Comparison of ENCODE assay signal across 1 cellular context in genomic region chr19:47483800-47484690, GRCh38.
TF ChIP-seq lines count a peak whose summit lies in the region.

KPTN (minus strand) TSS chr19:47484219; CDS start chr19:47484160, 59 bp downstream.

TF ChIP-seq in HepG2, 621 proteins besides CTCF, POLR2A, EP300 and RAD21 (continued from another document and continues in another):
- 0 out of 2 replicates have a peak, but pooled peaks have one; percentile 17 for TF ChIP-seq NFYC (CRISPR knock-in tag; IDR thresholded peaks at IDR 0.05)
- TF ChIP-seq CBFB (CRISPR knock-in tag; IDR thresholded peaks at IDR 0.05): no peak; the same call in 1 of the 2 replicates
- no peak for TF ChIP-seq BATF2 (CRISPR knock-in tag; IDR thresholded peaks at IDR 0.05)
- TF ChIP-seq RFXAP (CRISPR knock-in tag; IDR thresholded peaks at IDR 0.05; ENCODE audit: borderline replicate concordance): peak; percentile 58; the same call in 1 of the 2 replicates
- no peak for TF ChIP-seq RFXANK (CRISPR knock-in tag; IDR thresholded peaks at IDR 0.05)
- peak; percentile 99 for TF ChIP-seq CREM (IDR thresholded peaks at IDR 0.05)
- TF ChIP-seq CREM (CRISPR knock-in tag; IDR thresholded peaks at IDR 0.05): peak; percentile 95
- TF ChIP-seq ELK4 (CRISPR knock-in tag; IDR thresholded peaks at IDR 0.05; ENCODE audit: borderline replicate concordance): no peak
- TF ChIP-seq HNRNPUL1 (IDR thresholded peaks at IDR 0.05; ENCODE audit: low read depth, low read length): no peak
- peak; percentile 81; the same call in 1 of the 2 replicates for TF ChIP-seq KLF12 (CRISPR knock-in tag; IDR thresholded peaks at IDR 0.05; ENCODE audit: borderline replicate concordance)
- TF ChIP-seq ZNF138 (CRISPR knock-in tag; IDR thresholded peaks at IDR 0.05; ENCODE audit: low read depth): no peak
- TF ChIP-seq ZMAT3 (CRISPR knock-in tag; conservative IDR thresholded peaks at IDR 0.05): no peak
- TF ChIP-seq ZNF615 (CRISPR knock-in tag; IDR thresholded peaks at IDR 0.05; ENCODE audit: borderline replicate concordance): no peak
- no peak for TF ChIP-seq ZNF878 (CRISPR knock-in tag; IDR thresholded peaks at IDR 0.05)
- no peak for TF ChIP-seq FOXO1 (CRISPR knock-in tag; IDR thresholded peaks at IDR 0.05)
- peak; percentile 82; the same call in 1 of the 2 replicates for TF ChIP-seq ZSCAN31 (CRISPR knock-in tag; IDR thresholded peaks at IDR 0.05; ENCODE audit: low read depth)
- TF ChIP-seq ZNF383 (CRISPR knock-in tag; IDR thresholded peaks at IDR 0.05; ENCODE audit: borderline replicate concordance): no peak
- no peak for TF ChIP-seq SOX6 (IDR thresholded peaks at IDR 0.05)
- peak; percentile 63 for TF ChIP-seq SOX6 (CRISPR knock-in tag; IDR thresholded peaks at IDR 0.05)
- TF ChIP-seq ARNTL (CRISPR knock-in tag; IDR thresholded peaks at IDR 0.05): 0 out of 2 replicates have a peak, but pooled peaks have one; percentile 29
- TF ChIP-seq NFIC (IDR thresholded peaks at IDR 0.05; ENCODE audit: low read length): no peak
- no peak for TF ChIP-seq ZNF318 (CRISPR knock-in tag; IDR thresholded peaks at IDR 0.05)
- no peak for TF ChIP-seq ZBTB2 (CRISPR knock-in tag; IDR thresholded peaks at IDR 0.05; ENCODE audit: low read depth)
- no peak for TF ChIP-seq ZNF720 (CRISPR knock-in tag; IDR thresholded peaks at IDR 0.05)
- peak; percentile 63 for TF ChIP-seq MEF2D (CRISPR knock-in tag; IDR thresholded peaks at IDR 0.05)
- TF ChIP-seq ZNF326 (CRISPR knock-in tag; IDR thresholded peaks at IDR 0.05; ENCODE audit: borderline replicate concordance): no peak
- no peak for TF ChIP-seq PAWR (CRISPR knock-in tag; IDR thresholded peaks at IDR 0.05; ENCODE audit: borderline replicate concordance)
- TF ChIP-seq GZF1 (CRISPR knock-in tag; IDR thresholded peaks at IDR 0.05): no peak
- TF ChIP-seq ZNF232 (CRISPR knock-in tag; IDR thresholded peaks at IDR 0.05; ENCODE audit: borderline replicate concordance): peak; percentile 53; the same call in 1 of the 2 replicates
- peak; percentile 62; the same call in 1 of the 2 replicates for TF ChIP-seq MYPOP (CRISPR knock-in tag; IDR thresholded peaks at IDR 0.05)
- peak; percentile 46; the same call in 1 of the 2 replicates for TF ChIP-seq ZNF766 (CRISPR knock-in tag; IDR thresholded peaks at IDR 0.05; ENCODE audit: borderline replicate concordance)
- TF ChIP-seq GATAD2A (CRISPR knock-in tag; IDR thresholded peaks at IDR 0.05): no peak
- 0 out of 2 replicates have a peak, but pooled peaks have one; percentile 54 for TF ChIP-seq PBX3 (CRISPR knock-in tag; IDR thresholded peaks at IDR 0.05; ENCODE audit: borderline replicate concordance)
- no peak for TF ChIP-seq ZNF510 (CRISPR knock-in tag; IDR thresholded peaks at IDR 0.05; ENCODE audit: low read depth)
- TF ChIP-seq ZNF30 (CRISPR knock-in tag; IDR thresholded peaks at IDR 0.05): no peak
- TF ChIP-seq KMT2A (CRISPR knock-in tag; IDR thresholded peaks at IDR 0.05): 0 out of 2 replicates have a peak, but pooled peaks have one; percentile 0
- no peak for TF ChIP-seq JDP2 (CRISPR knock-in tag; IDR thresholded peaks at IDR 0.05; ENCODE audit: borderline replicate concordance)
- no peak for TF ChIP-seq ZNF562 (CRISPR knock-in tag; IDR thresholded peaks at IDR 0.05; ENCODE audit: borderline replicate concordance)
- no peak for TF ChIP-seq TMF1 (CRISPR knock-in tag; IDR thresholded peaks at IDR 0.05; ENCODE audit: low read depth)
- TF ChIP-seq HMG20A (CRISPR knock-in tag; IDR thresholded peaks at IDR 0.05; ENCODE audit: borderline replicate concordance): no peak
- no peak for TF ChIP-seq TOE1 (CRISPR knock-in tag; IDR thresholded peaks at IDR 0.05)
- no peak for TF ChIP-seq MBNL3 (CRISPR knock-in tag; conservative IDR thresholded peaks at IDR 0.05)
- TF ChIP-seq ZNF678 (CRISPR knock-in tag; IDR thresholded peaks at IDR 0.05): no peak
- TF ChIP-seq XBP1 (CRISPR knock-in tag; IDR thresholded peaks at IDR 0.05): no peak
- TF ChIP-seq ZNF557 (CRISPR knock-in tag; IDR thresholded peaks at IDR 0.05): no peak
- TF ChIP-seq MXI1 (IDR thresholded peaks at IDR 0.05; ENCODE audit: borderline replicate concordance, low read depth, low read length): peak; percentile 60; the same call in 1 of the 3 replicates
- no peak for TF ChIP-seq BHLHE40 (IDR thresholded peaks at IDR 0.05; ENCODE audit: low read length)
- peak; percentile 78 for TF ChIP-seq YEATS2 (CRISPR knock-in tag; IDR thresholded peaks at IDR 0.05; ENCODE audit: borderline replicate concordance)
- TF ChIP-seq TCF7 (IDR thresholded peaks at IDR 0.05; ENCODE audit: low read depth): no peak
- TF ChIP-seq PATZ1 (CRISPR knock-in tag; IDR thresholded peaks at IDR 0.05): peak; percentile 67
- TF ChIP-seq ZNF740 (CRISPR knock-in tag; IDR thresholded peaks at IDR 0.05): no peak
- TF ChIP-seq YY1 (IDR thresholded peaks at IDR 0.05; ENCODE audit: insufficient read depth, insufficient replicate concordance, low read depth, low read length): peak; percentile 99
- TF ChIP-seq SP4 (CRISPR knock-in tag; IDR thresholded peaks at IDR 0.05): peak; percentile 82
- TF ChIP-seq POLR2G (IDR thresholded peaks at IDR 0.05; ENCODE audit: low read depth, low read length): peak; percentile 92
- peak; percentile 50; the same call in 1 of the 2 replicates for TF ChIP-seq HNRNPL (IDR thresholded peaks at IDR 0.05; ENCODE audit: low read depth, low read length)
- TF ChIP-seq NFYB (CRISPR knock-in tag; IDR thresholded peaks at IDR 0.05): 0 out of 2 replicates have a peak, but pooled peaks have one; percentile 30
- TF ChIP-seq RXRB (CRISPR knock-in tag; IDR thresholded peaks at IDR 0.05; ENCODE audit: borderline replicate concordance): peak; percentile 15; the same call in 1 of the 2 replicates
- TF ChIP-seq NFE2 (CRISPR knock-in tag; IDR thresholded peaks at IDR 0.05): no peak
- no peak for TF ChIP-seq ZBTB7B (CRISPR knock-in tag; IDR thresholded peaks at IDR 0.05)
